Comparison of ENCODE assay signal across 22 cellular contexts in the genomic region with DNA sequence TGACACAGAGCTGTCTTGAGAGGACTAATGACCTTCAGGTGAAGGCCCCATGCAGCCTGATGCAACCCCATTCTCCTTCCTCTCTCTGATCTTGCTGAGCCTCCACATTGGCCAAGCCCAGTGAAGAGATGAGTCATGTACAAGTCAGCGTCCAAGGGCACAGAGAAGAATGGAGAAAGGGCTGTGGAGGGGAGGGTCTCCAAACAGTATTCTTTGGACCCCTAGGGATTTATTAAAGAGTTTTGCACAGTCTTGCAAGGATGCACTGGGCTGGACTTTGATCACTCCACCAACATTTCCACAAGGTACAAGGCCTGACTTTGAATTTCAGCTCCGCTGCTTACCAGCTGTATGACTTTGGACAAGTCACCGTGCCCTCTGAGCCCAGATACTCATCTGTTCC. TPM values are rescaled to one million over a fixed set of nuclear protein-coding genes. Genes with fewer than 3 reads are reported as not detected.
DNase-seq lines count a peak whose midpoint lies in the region; ATAC-seq and TF ChIP-seq lines count a peak whose summit lies in the region.
"Had no signal": no experiment of that assay in that cellular context is flagged by ENCODE, and none has a peak within 500 bp of the region (broad histone marks: within the 10 kb centered on the region; RNA-seq: fewer than 3 reads in every experiment).

No MANE protein-coding gene starts in this region.

- no peak for TF ChIP-seq POLR2A in NB4 (IDR thresholded peaks at IDR 0.05; ENCODE audit: extremely low read depth, insufficient read length)

- H3K9me3 Mint-ChIP-seq in activated CD8-positive, alpha-beta T cell treated with anti-CD3 and anti-CD28 coated beads for 36 hours: no peaks in the 10 kb centered on the region
- no peaks in the 10 kb centered on the region for H3K9me3 Mint-ChIP-seq in activated CD8-positive, alpha-beta T cell treated with anti-CD3 and anti-CD28 coated beads, Interleukin-2, amount 10 ng/mL, durations not matched to agents 7 days and 5 days (ENCODE audit: insufficient read depth)
- peaks cover 0 to 6% (median 5%) of the 10 kb centered on the region in 5 experiments for H3K9me3 Mint-ChIP-seq in brain
- peaks cover 3 to 6% of the 10 kb centered on the region in 2 donors for H3K9me3 Mint-ChIP-seq in stimulated activated naive B cell treated with anti-CD40 and anti-IgM and Interleukin-4, amounts not matched to agents 10 μg/mL and 1 μg/mL and 100 μg/mL, for 72 hours
- no peaks in the 10 kb centered on the region for H3K9me3 Mint-ChIP-seq in activated CD4-positive, alpha-beta memory T cell treated with anti-CD3 and anti-CD28 coated beads for 36 hours

- peaks cover 6% of the 10 kb centered on the region for H3K4me1 Mint-ChIP-seq in activated CD8-positive, alpha-beta T cell treated with anti-CD3 and anti-CD28 coated beads for 36 hours (ENCODE audit: low read depth)
- no peaks in the 10 kb centered on the region for H3K4me1 Mint-ChIP-seq in activated CD8-positive, alpha-beta T cell treated with anti-CD3 and anti-CD28 coated beads, Interleukin-2, amount 10 ng/mL, durations not matched to agents 7 days and 5 days (ENCODE audit: low read depth)
- H3K4me1 Mint-ChIP-seq in brain: peaks cover 54% of the 10 kb centered on the region
- H3K4me1 Mint-ChIP-seq in stimulated activated naive B cell treated with anti-CD40 and anti-IgM and Interleukin-4, amounts not matched to agents 10 μg/mL and 1 μg/mL and 100 μg/mL, for 72 hours: peaks cover 26 to 46% of the 10 kb centered on the region in 2 donors
- no peaks in the 10 kb centered on the region for H3K4me1 Mint-ChIP-seq in activated CD4-positive, alpha-beta memory T cell treated with anti-CD3 and anti-CD28 coated beads for 36 hours (ENCODE audit: low read depth)

- H3K4me3 Mint-ChIP-seq in activated CD8-positive, alpha-beta T cell treated with anti-CD3 and anti-CD28 coated beads for 36 hours: no peak overlapping the region
- no peak overlapping the region for H3K4me3 Mint-ChIP-seq in activated CD8-positive, alpha-beta T cell treated with anti-CD3 and anti-CD28 coated beads, Interleukin-2, amount 10 ng/mL, durations not matched to agents 7 days and 5 days
- peak overlapping the region in 1 of 5 experiments; percentile 30 for H3K4me3 Mint-ChIP-seq in brain
- H3K4me3 Mint-ChIP-seq in stimulated activated naive B cell treated with anti-CD40 and anti-IgM and Interleukin-4, amounts not matched to agents 10 μg/mL and 1 μg/mL and 100 μg/mL, for 72 hours: no peak overlapping the region
- H3K4me3 Mint-ChIP-seq in activated CD4-positive, alpha-beta memory T cell treated with anti-CD3 and anti-CD28 coated beads for 36 hours: no peak overlapping the region
- H3K4me3 Mint-ChIP-seq: activated naive CD8-positive, alpha-beta T cell; naive thymus-derived CD4-positive, alpha-beta T cell; T-helper 2 cell treated with Interferon-gamma antibody and Interleukin-4, amounts not matched to agents 5 μg/mL and 100 μg/mL, for 36 hours had no signal

- no peaks in the 10 kb centered on the region for H3K36me3 Mint-ChIP-seq in activated CD8-positive, alpha-beta T cell treated with anti-CD3 and anti-CD28 coated beads for 36 hours (ENCODE audit: low read depth)
- no peaks in the 10 kb centered on the region for H3K36me3 Mint-ChIP-seq in activated CD8-positive, alpha-beta T cell treated with anti-CD3 and anti-CD28 coated beads, Interleukin-2, amount 10 ng/mL, durations not matched to agents 7 days and 5 days (ENCODE audit: low read depth)
- no peaks in the 10 kb centered on the region for H3K36me3 Mint-ChIP-seq in brain
- H3K36me3 Mint-ChIP-seq in stimulated activated naive B cell treated with anti-CD40 and anti-IgM and Interleukin-4, amounts not matched to agents 10 μg/mL and 1 μg/mL and 100 μg/mL, for 72 hours: peaks cover 0 to 3% of the 10 kb centered on the region in 2 donors
- H3K36me3 Mint-ChIP-seq in activated CD4-positive, alpha-beta memory T cell treated with anti-CD3 and anti-CD28 coated beads for 36 hours: no peaks in the 10 kb centered on the region
- H3K36me3 Mint-ChIP-seq: activated naive CD8-positive, alpha-beta T cell had no signal

- H3K4me3 ChIP-seq in NB4 (ENCODE audit: low read depth, low read length): no peak overlapping the region
- H3K4me3 ChIP-seq: body of pancreas, HAP-1, SJCRH30 had no signal

- H3K27me3 Mint-ChIP-seq in activated CD8-positive, alpha-beta T cell treated with anti-CD3 and anti-CD28 coated beads for 36 hours: peaks cover 19% of the 10 kb centered on the region
- H3K27me3 Mint-ChIP-seq in activated CD8-positive, alpha-beta T cell treated with anti-CD3 and anti-CD28 coated beads, Interleukin-2, amount 10 ng/mL, durations not matched to agents 7 days and 5 days (ENCODE audit: low read depth): peaks cover 11% of the 10 kb centered on the region
- H3K27me3 Mint-ChIP-seq in brain: peaks cover 6% of the 10 kb centered on the region
- H3K27me3 Mint-ChIP-seq in stimulated activated naive B cell treated with anti-CD40 and anti-IgM and Interleukin-4, amounts not matched to agents 10 μg/mL and 1 μg/mL and 100 μg/mL, for 72 hours: peaks cover 12 to 14% of the 10 kb centered on the region in 2 donors
- peaks cover 37% of the 10 kb centered on the region for H3K27me3 Mint-ChIP-seq in activated CD4-positive, alpha-beta memory T cell treated with anti-CD3 and anti-CD28 coated beads for 36 hours

- CTCF ChIA-PET in activated CD8-positive, alpha-beta T cell treated with anti-CD3 and anti-CD28 coated beads for 36 hours (lab: Charles Lee): no interaction called here
- CTCF ChIA-PET in activated CD8-positive, alpha-beta T cell treated with anti-CD3 and anti-CD28 coated beads, Interleukin-2, amount 10 ng/mL, durations not matched to agents 7 days and 5 days (lab: Charles Lee): interaction anchor here (1.3 kb wide), 1 partner anchor 22 kb away, joined by 4 read pairs; no protein-coding TSS in a partner anchor
- CTCF ChIA-PET in activated CD4-positive, alpha-beta memory T cell treated with anti-CD3 and anti-CD28 coated beads for 36 hours (lab: Charles Lee): interaction anchor here (1.3 kb wide), 1 partner anchor 22 kb away, joined by 4 read pairs; no protein-coding TSS in a partner anchor

- DNase-seq in activated CD8-positive, alpha-beta T cell treated with anti-CD3 and anti-CD28 coated beads for 36 hours: no peak
- no peak for DNase-seq in activated CD8-positive, alpha-beta T cell treated with anti-CD3 and anti-CD28 coated beads, Interleukin-2, amount 10 ng/mL, durations not matched to agents 7 days and 5 days
- peak; percentile 88 for DNase-seq in NB4 (ENCODE audit: low read depth)
- no peak for DNase-seq in stimulated activated naive B cell treated with anti-CD40 and anti-IgM and Interleukin-4, amounts not matched to agents 10 μg/mL and 1 μg/mL and 100 μg/mL, for 72 hours
- no peak for DNase-seq in activated CD4-positive, alpha-beta memory T cell treated with anti-CD3 and anti-CD28 coated beads for 36 hours
- no peak for DNase-seq in NCI-H526 (lab: John Stamatoyannopoulos, UW)
- DNase-seq: body of pancreas; cortex of kidney; DMS53; kidney glomerular epithelial cell; mesenchymal stem cell; naive thymus-derived CD4-positive, alpha-beta T cell; NCI-H1048; NCI-H2081 treated with DMSO at 0.1 percent for 48 hours; NCI-H510A; SJCRH30 had no signal

- no peak overlapping the region for H3K27ac Mint-ChIP-seq in activated CD8-positive, alpha-beta T cell treated with anti-CD3 and anti-CD28 coated beads for 36 hours
- H3K27ac Mint-ChIP-seq in activated CD8-positive, alpha-beta T cell treated with anti-CD3 and anti-CD28 coated beads, Interleukin-2, amount 10 ng/mL, durations not matched to agents 7 days and 5 days: no peak overlapping the region
- H3K27ac Mint-ChIP-seq in brain: peak overlapping the region in 4 of 5 experiments; percentile 77 to 95 (median 88)
- H3K27ac Mint-ChIP-seq in stimulated activated naive B cell treated with anti-CD40 and anti-IgM and Interleukin-4, amounts not matched to agents 10 μg/mL and 1 μg/mL and 100 μg/mL, for 72 hours: peak overlapping the region; percentile 43
- no peak overlapping the region for H3K27ac Mint-ChIP-seq in activated CD4-positive, alpha-beta memory T cell treated with anti-CD3 and anti-CD28 coated beads for 36 hours
- H3K27ac Mint-ChIP-seq: activated naive CD8-positive, alpha-beta T cell; T-helper 2 cell treated with Interferon-gamma antibody and Interleukin-4, amounts not matched to agents 5 μg/mL and 100 μg/mL, for 36 hours had no signal

- peak; percentile 20 for ATAC-seq in activated CD8-positive, alpha-beta T cell treated with anti-CD3 and anti-CD28 coated beads for 36 hours
- no peak for ATAC-seq in activated CD8-positive, alpha-beta T cell treated with anti-CD3 and anti-CD28 coated beads, Interleukin-2, amount 10 ng/mL, durations not matched to agents 7 days and 5 days
- ATAC-seq in stimulated activated naive B cell treated with anti-CD40 and anti-IgM and Interleukin-4, amounts not matched to agents 10 μg/mL and 1 μg/mL and 100 μg/mL, for 72 hours (replicated peaks): no peak
- no peak for ATAC-seq in GM18873 (IDR thresholded peaks at IDR 0.05; ENCODE audit: low FRiP score, unreplicated experiment)
- ATAC-seq: activated CD4-positive, CD25-positive, alpha-beta regulatory T cell treated with anti-CD3 and anti-CD28 coated beads, Interleukin-2, amount 50 U/mL, for 24 hours; body of pancreas; naive thymus-derived CD4-positive, alpha-beta T cell had no signal

- TF ChIP-seq CTCF in activated CD8-positive, alpha-beta T cell treated with anti-CD3 and anti-CD28 coated beads for 36 hours (IDR thresholded peaks at IDR 0.05): no peak
- TF ChIP-seq CTCF in NB4 (IDR thresholded peaks at IDR 0.05; ENCODE audit: low read depth, low read length) (no peak), brain (conservative IDR thresholded peaks at IDR 0.05) (no peak)

- intact Hi-C loops in activated CD8-positive, alpha-beta T cell treated with anti-CD3 and anti-CD28 coated beads for 36 hours (cut with micrococcal nuclease): no loop called here
- intact Hi-C loops in activated CD4-positive, alpha-beta memory T cell treated with anti-CD3 and anti-CD28 coated beads for 36 hours (cut with micrococcal nuclease): no loop called here

- POLR2A ChIA-PET in activated CD8-positive, alpha-beta T cell treated with anti-CD3 and anti-CD28 coated beads for 36 hours (lab: Charles Lee): no interaction called here
- POLR2A ChIA-PET in activated CD8-positive, alpha-beta T cell treated with anti-CD3 and anti-CD28 coated beads, Interleukin-2, amount 10 ng/mL, durations not matched to agents 7 days and 5 days (lab: Charles Lee): no interaction called here
- POLR2A ChIA-PET in activated CD4-positive, alpha-beta memory T cell treated with anti-CD3 and anti-CD28 coated beads for 36 hours (lab: Charles Lee): no interaction called here

RNA-seq across cellular contexts. Expression of gene KCNG1, which starts 13.9 kb away (rescaled TPM):
- total RNA-seq in activated CD8-positive, alpha-beta T cell treated with anti-CD3 and anti-CD28 coated beads for 36 hours: 1 to 10 TPM; 1.8 TPM
- not detected for total RNA-seq in activated CD8-positive, alpha-beta T cell treated with anti-CD3 and anti-CD28 coated beads, Interleukin-2, amount 10 ng/mL, durations not matched to agents 7 days and 5 days
- 2.1 TPM for polyA plus RNA-seq in brain (ENCODE audit: insufficient read depth, low read depth, low replicate concordance)
- 1 to 10 TPM; 1.6 to 2.1 TPM for total RNA-seq in activated CD4-positive, alpha-beta memory T cell treated with anti-CD3 and anti-CD28 coated beads for 36 hours
- polyA plus RNA-seq: naive thymus-derived CD4-positive, alpha-beta T cell had no signal

Comparison
In these comparisons a context has a peak if more than half of its experiments do, and no peak if none do; other contexts are left out.
1. H3K27ac Mint-ChIP-seq: peak in brain (4 of 5) and stimulated activated naive B cell treated with anti-CD40 and anti-IgM and Interleukin-4, amounts not matched to agents 10 μg/mL and 1 μg/mL and 100 μg/mL, for 72 hours (single experiment); none in activated CD8-positive, alpha-beta T cell treated with anti-CD3 and anti-CD28 coated beads for 36 hours (single experiment), activated CD8-positive, alpha-beta T cell treated with anti-CD3 and anti-CD28 coated beads, Interleukin-2, amount 10 ng/mL, durations not matched to agents 7 days and 5 days (single experiment) and activated CD4-positive, alpha-beta memory T cell treated with anti-CD3 and anti-CD28 coated beads for 36 hours (single experiment).